In the genomic region with DNA sequence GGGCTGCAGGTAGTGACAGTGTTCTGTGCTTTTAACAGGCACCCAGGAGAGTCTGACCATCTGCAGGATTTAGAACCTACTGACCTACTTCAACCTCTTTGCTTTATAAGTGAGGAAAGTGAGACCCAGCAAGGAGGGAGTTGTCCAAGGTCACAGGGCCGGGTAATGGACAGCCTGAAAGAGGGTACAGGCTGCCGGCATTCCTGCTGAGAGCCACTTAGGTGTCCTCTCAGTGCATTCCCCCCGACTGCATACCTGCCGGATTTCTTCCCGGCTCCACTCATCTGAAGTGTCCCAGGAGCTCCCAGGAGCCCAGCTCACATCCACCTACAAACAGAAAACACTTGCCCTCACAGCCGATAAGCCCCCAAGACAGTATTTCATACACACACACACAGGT, we compare ENCODE assay signal across 17 cellular contexts. TPM values are rescaled to one million over a fixed set of nuclear protein-coding genes. Genes with fewer than 3 reads are reported as not detected.
"Had no signal": no experiment of that assay in that cellular context is flagged by ENCODE, and none has a peak within 500 bp of the region (broad histone marks: within the 10 kb centered on the region; RNA-seq: fewer than 3 reads in every experiment).

No MANE protein-coding gene starts in this region.

- FAIRE-seq: frontal cortex, keratinocyte had no signal

- H3K27ac Mint-ChIP-seq: activated B cell treated with CpG ODN at 0.5 μM for 24 hours; activated CD4-positive, alpha-beta T cell treated with anti-CD3 and anti-CD28 coated beads, Interleukin-2, amount 10 ng/mL, durations not matched to agents 7 days and 5 days; activated naive CD4-positive, alpha-beta T cell treated with anti-CD3 and anti-CD28 coated beads, Interleukin-2, amount 10 ng/mL, durations not matched to agents 7 days and 5 days; activated T-helper 2 cell treated with anti-CD3 and anti-CD28 coated beads, Interferon-gamma antibody, Interleukin-2, Interleukin-4, amounts not matched to agents 10 μg/mL and 5 μg/mL and 100 μg/mL, durations not matched to agents 14 hours and 24 hours and 36 hours had no signal

- H3K9me3 Mint-ChIP-seq: activated B cell treated with CpG ODN at 0.5 μM for 24 hours; activated naive CD4-positive, alpha-beta T cell treated with anti-CD3 and anti-CD28 coated beads, Interleukin-2, amount 10 ng/mL, durations not matched to agents 7 days and 5 days; activated T-helper 2 cell treated with anti-CD3 and anti-CD28 coated beads, Interferon-gamma antibody, Interleukin-2, Interleukin-4, amounts not matched to agents 10 μg/mL and 5 μg/mL and 100 μg/mL, durations not matched to agents 14 hours and 24 hours and 36 hours had no signal

- DNase-seq: activated B cell treated with CpG ODN at 0.5 μM for 24 hours; activated CD4-positive, alpha-beta T cell treated with anti-CD3 and anti-CD28 coated beads, Interleukin-2, amount 10 ng/mL, durations not matched to agents 7 days and 5 days; activated naive CD4-positive, alpha-beta T cell treated with anti-CD3 and anti-CD28 coated beads, Interleukin-2, amount 10 ng/mL, durations not matched to agents 7 days and 5 days; cortex of kidney; effector CD8-positive, alpha-beta T cell; heart right ventricle; left ventricle myocardium superior; midbrain; occipital lobe; stimulated activated CD4-positive, alpha-beta T cell treated with anti-CD3 and anti-CD28 coated beads, Interleukin-4, amount 100 ng/mL, for 4 hours; T-helper 1 cell had no signal

- H3K36me3 Mint-ChIP-seq: activated naive CD4-positive, alpha-beta T cell treated with anti-CD3 and anti-CD28 coated beads, Interleukin-2, amount 10 ng/mL, durations not matched to agents 7 days and 5 days had no signal

- H3K27me3 ChIP-seq: heart right ventricle had no signal

- H3K36me3 ChIP-seq: heart right ventricle had no signal

- ATAC-seq: heart right ventricle, left ventricle myocardium superior had no signal

- H3K4me3 Mint-ChIP-seq: activated B cell treated with CpG ODN at 0.5 μM for 24 hours; activated CD4-positive, alpha-beta T cell treated with anti-CD3 and anti-CD28 coated beads, Interleukin-2, amount 10 ng/mL, durations not matched to agents 7 days and 5 days; activated naive CD4-positive, alpha-beta T cell treated with anti-CD3 and anti-CD28 coated beads, Interleukin-2, amount 10 ng/mL, durations not matched to agents 7 days and 5 days had no signal

- H3K4me3 ChIP-seq: heart right ventricle, SK-N-MC had no signal

RNA-seq across cellular contexts. Expression of a gene that starts 33.6 kb away (rescaled TPM):
- total RNA-seq: activated B cell treated with CpG ODN at 0.5 μM for 24 hours; activated CD4-positive, alpha-beta T cell treated with anti-CD3 and anti-CD28 coated beads, Interleukin-2, amount 10 ng/mL, durations not matched to agents 7 days and 5 days; activated CD8-positive, alpha-beta memory T cell treated with anti-CD3 and anti-CD28 coated beads for 36 hours; activated T-helper 2 cell treated with anti-CD3 and anti-CD28 coated beads, Interferon-gamma antibody, Interleukin-2, Interleukin-4, amounts not matched to agents 10 μg/mL and 5 μg/mL and 100 μg/mL, durations not matched to agents 14 hours and 24 hours and 36 hours; fibroblast of lung; occipital lobe had no signal
- polyA plus RNA-seq: keratinocyte had no signal

RNA-seq across cellular contexts. Expression of a gene that starts 56.0 kb away (rescaled TPM):
- total RNA-seq: activated B cell treated with CpG ODN at 0.5 μM for 24 hours; activated CD4-positive, alpha-beta T cell treated with anti-CD3 and anti-CD28 coated beads, Interleukin-2, amount 10 ng/mL, durations not matched to agents 7 days and 5 days; activated CD8-positive, alpha-beta memory T cell treated with anti-CD3 and anti-CD28 coated beads for 36 hours; activated T-helper 2 cell treated with anti-CD3 and anti-CD28 coated beads, Interferon-gamma antibody, Interleukin-2, Interleukin-4, amounts not matched to agents 10 μg/mL and 5 μg/mL and 100 μg/mL, durations not matched to agents 14 hours and 24 hours and 36 hours; fibroblast of lung; frontal cortex; occipital lobe had no signal
- polyA plus RNA-seq: fibroblast of lung had no signal
